1 cellular context compared by ENCODE assay signal in the genomic region with DNA sequence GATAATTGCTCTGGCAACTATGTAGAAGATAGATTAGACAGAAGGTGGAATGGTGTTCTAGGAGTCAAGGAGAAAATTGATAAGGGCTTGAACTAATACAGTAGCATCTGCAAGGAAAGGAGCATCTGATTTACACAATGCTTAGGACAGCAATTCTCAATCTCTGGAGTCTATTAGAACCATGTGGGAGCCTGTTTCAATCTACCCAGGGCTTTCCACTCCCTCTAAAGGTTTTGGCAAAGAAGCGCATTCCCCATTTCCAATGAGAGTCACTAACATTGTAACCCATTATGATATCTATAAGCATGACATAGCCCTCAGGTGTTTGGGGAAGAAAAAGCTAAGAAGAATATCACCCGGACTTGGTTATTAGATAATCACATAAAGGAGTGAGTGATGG.
TF ChIP-seq lines count a peak whose summit lies in the region.

No MANE protein-coding gene starts in this region.

TF ChIP-seq in H1, 55 proteins besides CTCF, POLR2A, EP300 and RAD21:
- TF ChIP-seq, protein P1, sequence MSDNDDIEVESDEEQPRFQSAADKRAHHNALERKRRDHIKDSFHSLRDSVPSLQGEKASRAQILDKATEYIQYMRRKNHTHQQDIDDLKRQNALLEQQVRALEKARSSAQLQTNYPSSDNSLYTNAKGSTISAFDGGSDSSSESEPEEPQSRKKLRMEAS (IDR thresholded peaks at IDR 0.05): no peak
- TF ChIP-seq SP4 (IDR thresholded peaks at IDR 0.05; ENCODE audit: low read length) (no peak), TEAD4 (IDR thresholded peaks at IDR 0.05; ENCODE audit: low read depth, low read length) (no peak), SRF (IDR thresholded peaks at IDR 0.05; ENCODE audit: low read depth, low read length) (no peak), KDM5A (IDR thresholded peaks at IDR 0.05; ENCODE audit: low read length) (no peak), CEBPB (IDR thresholded peaks at IDR 0.05; ENCODE audit: low read depth, low read length) (no peak)
- TF ChIP-seq, protein P2, sequence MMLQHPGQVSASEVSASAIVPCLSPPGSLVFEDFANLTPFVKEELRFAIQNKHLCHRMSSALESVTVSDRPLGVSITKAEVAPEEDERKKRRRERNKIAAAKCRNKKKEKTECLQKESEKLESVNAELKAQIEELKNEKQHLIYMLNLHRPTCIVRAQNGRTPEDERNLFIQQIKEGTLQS (IDR thresholded peaks at IDR 0.05; ENCODE audit: insufficient read depth, low read depth, low read length): no peak
